Comparison of ENCODE assay signal across 11 cellular contexts in the genomic region with DNA sequence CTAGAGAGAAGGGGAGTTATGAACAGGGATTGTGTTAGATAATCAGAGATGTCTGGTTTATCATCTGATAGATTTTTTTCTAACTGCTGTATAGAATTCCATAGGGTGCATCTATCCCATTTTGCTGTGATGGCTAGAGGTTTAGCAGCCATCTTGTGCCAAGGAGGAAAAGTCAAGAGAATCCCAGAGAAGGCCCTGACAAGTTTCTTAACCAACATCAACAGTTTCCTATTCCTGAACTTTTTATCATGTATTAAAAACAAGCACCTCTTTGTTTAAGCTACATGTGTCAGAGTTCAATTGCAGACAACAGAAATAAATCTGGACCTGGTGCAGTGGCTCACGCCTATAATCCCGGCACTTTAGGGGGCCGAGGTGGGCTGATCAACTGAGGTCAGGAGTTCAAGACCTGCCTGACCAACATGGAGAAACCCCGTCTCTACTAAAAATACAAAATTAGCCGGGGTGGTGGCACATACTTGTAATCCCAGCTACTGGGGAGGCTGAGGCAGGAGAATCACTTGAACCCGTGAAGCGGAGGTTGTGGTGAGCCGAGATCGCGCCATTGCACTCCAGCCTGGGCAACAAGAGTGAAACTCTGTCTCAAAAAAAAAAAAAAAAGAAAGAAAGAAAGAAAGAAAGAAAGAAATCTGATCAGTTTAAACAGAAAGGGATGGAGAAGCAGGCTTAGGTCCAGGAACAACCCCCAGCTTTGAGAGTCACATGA. TPM values are rescaled to one million over a fixed set of nuclear protein-coding genes. Genes with fewer than 3 reads are reported as not detected.
DNase-seq lines count a peak whose midpoint lies in the region; FAIRE-seq and TF ChIP-seq lines count a peak whose summit lies in the region.
"Not testable (repeated sequence)": the region's sequence is repeated elsewhere in the genome, so short reads cannot be mapped to it uniquely, and the experiment has no call there.
"Had no signal": no experiment of that assay in that cellular context is flagged by ENCODE, and none has a peak within 500 bp of the region (broad histone marks: within the 10 kb centered on the region; RNA-seq: fewer than 3 reads in every experiment).

No MANE protein-coding gene starts in this region.

- not testable (repeated sequence) for H3K9me3 ChIP-seq in DOHH2 (ENCODE audit: control insufficient read depth, insufficient read depth, low read length); astrocyte (ENCODE audit: insufficient read depth, low read depth, low read length); left ventricle myocardium inferior (replicated peaks); osteoblast (ENCODE audit: low read depth, low read length)
- H3K9me3 ChIP-seq in WERI-Rb-1 (ENCODE audit: severe bottlenecking) = peaks cover 11% of the 10 kb centered on the region

- H3K4me1 ChIP-seq in DOHH2 (ENCODE audit: control insufficient read depth, low read length) = peaks cover 12% of the 10 kb centered on the region
- peaks cover 13% of the 10 kb centered on the region for H3K4me1 ChIP-seq in astrocyte (ENCODE audit: insufficient read depth, low read length)
- H3K4me1 ChIP-seq in left ventricle myocardium inferior = peaks cover 17% of the 10 kb centered on the region
- H3K4me1 ChIP-seq in osteoblast (ENCODE audit: insufficient read depth, low read length) = peaks cover 14% of the 10 kb centered on the region

- FAIRE-seq in astrocyte (lab: Jason Lieb, UNC) = not testable (repeated sequence)

- peaks cover 13% of the 10 kb centered on the region for H3K27me3 Mint-ChIP-seq in astrocyte (ENCODE audit: low read depth, unreplicated experiment)
- H3K27me3 Mint-ChIP-seq in type B pancreatic cell = not testable (repeated sequence)

- not testable (repeated sequence) for H3K27ac Mint-ChIP-seq in astrocyte (ENCODE audit: unreplicated experiment); type B pancreatic cell

- not testable (repeated sequence) for H3F3A ChIP-seq in DOHH2 (ENCODE audit: control insufficient read depth, insufficient read depth)

- H3K4me2 ChIP-seq in DOHH2 (ENCODE audit: low read length) (peak overlapping the region; percentile 81), astrocyte (ENCODE audit: low read length) (peak overlapping the region; percentile 68), osteoblast (ENCODE audit: insufficient read depth, low read length) (peak overlapping the region; percentile 61)

- DNase-seq in WERI-Rb-1; astrocyte (ENCODE audit: low read depth); left ventricle myocardium inferior; osteoblast (ENCODE audit: insufficient read length, low spot score, missing footprints); type B pancreatic cell (ENCODE audit: extremely low spot score, unreplicated experiment): not testable (repeated sequence)

- not testable (repeated sequence) for H3K27ac ChIP-seq in DOHH2 (ENCODE audit: low read depth, low read length)
- H3K27ac ChIP-seq in WERI-Rb-1 (peak overlapping the region; percentile 42), astrocyte (ENCODE audit: low read depth, low read length) (peak overlapping the region; percentile 4), left ventricle myocardium inferior (replicated peaks) (peak overlapping the region; percentile 72), osteoblast (ENCODE audit: low read depth, low read length) (peak overlapping the region; percentile 18)

- not testable (repeated sequence) for H3K36me3 ChIP-seq in DOHH2 (ENCODE audit: control insufficient read depth, low read length); WERI-Rb-1; astrocyte (ENCODE audit: insufficient read depth, low read length); left ventricle myocardium inferior; osteoblast (ENCODE audit: insufficient read depth, low read length)

- peak overlapping the region; percentile 2 for H2AFZ ChIP-seq in astrocyte (ENCODE audit: low read depth, low read length)
- H2AFZ ChIP-seq in osteoblast (ENCODE audit: low read length) = not testable (repeated sequence)

- not testable (repeated sequence) for H3K4me1 Mint-ChIP-seq in astrocyte (ENCODE audit: low read depth, unreplicated experiment)
- peaks cover 12% of the 10 kb centered on the region for H3K4me1 Mint-ChIP-seq in type B pancreatic cell (ENCODE audit: unreplicated experiment)

- not testable (repeated sequence) for H3K9ac ChIP-seq in astrocyte (ENCODE audit: low read length)

- H3K36me3 Mint-ChIP-seq in astrocyte (ENCODE audit: low read depth, unreplicated experiment); type B pancreatic cell: not testable (repeated sequence)

- peak overlapping the region; percentile 65 for H3K4me3 ChIP-seq in DOHH2 (ENCODE audit: low read length)
- H3K4me3 ChIP-seq in WERI-Rb-1 (ENCODE audit: low read depth, low read length); astrocyte (ENCODE audit: insufficient read depth, low read depth, low read length); left ventricle myocardium inferior: not testable (repeated sequence)
- H3K4me3 ChIP-seq in osteoblast (ENCODE audit: insufficient read depth, low read length) = peak overlapping the region; percentile 35

- not testable (repeated sequence) for H3K9me3 Mint-ChIP-seq in astrocyte (ENCODE audit: unreplicated experiment); type B pancreatic cell

- H4K20me1 ChIP-seq in DOHH2 (ENCODE audit: control insufficient read depth, insufficient read depth, low read depth, low read length); astrocyte (ENCODE audit: insufficient read depth, low read length); osteoblast (ENCODE audit: insufficient read depth, low read length): not testable (repeated sequence)

- TF ChIP-seq CTCF in DOHH2 (IDR thresholded peaks at IDR 0.05; ENCODE audit: low read depth, low read length, poor library complexity, severe bottlenecking); WERI-Rb-1 (IDR thresholded peaks at IDR 0.05; ENCODE audit: low read depth, low read length); astrocyte (IDR thresholded peaks at IDR 0.05; ENCODE audit: insufficient read depth, low read depth, low read length); left ventricle myocardium inferior (IDR thresholded peaks at IDR 0.05; ENCODE audit: borderline replicate concordance); osteoblast (IDR thresholded peaks at IDR 0.05; ENCODE audit: extremely low read depth, low read depth, low read length); type B pancreatic cell (conservative IDR thresholded peaks at IDR 0.05): not testable (repeated sequence)

- not testable (repeated sequence) for H3K4me3 Mint-ChIP-seq in astrocyte (ENCODE audit: unreplicated experiment)
- H3K4me3 Mint-ChIP-seq in type B pancreatic cell = peak overlapping the region; percentile 41

- H3K79me2 ChIP-seq in DOHH2 (ENCODE audit: control insufficient read depth, low read length); astrocyte (ENCODE audit: insufficient read depth, low read length); osteoblast (ENCODE audit: insufficient read depth, low read length): not testable (repeated sequence)

- not testable (repeated sequence) for H3K9me2 ChIP-seq in DOHH2 (replicated peaks; ENCODE audit: control insufficient read depth, low read length)

- not testable (repeated sequence) for H3K27me3 ChIP-seq in DOHH2 (ENCODE audit: control insufficient read depth, low read length); WERI-Rb-1 (ENCODE audit: insufficient read depth, low read depth, severe bottlenecking); astrocyte (ENCODE audit: insufficient read depth, low read length); osteoblast (ENCODE audit: insufficient read depth, low read length)
- peaks cover 21% of the 10 kb centered on the region for H3K27me3 ChIP-seq in left ventricle myocardium inferior (ENCODE audit: low read depth)

- intact Hi-C loops in left ventricle myocardium inferior (cut with micrococcal nuclease) = not testable (repeated sequence)

RNA-seq across cellular contexts. Expression of gene ANKRD33, which starts 2.4 kb away (rescaled TPM):
- total RNA-seq in astrocyte (not detected in 2 replicates), left ventricle myocardium inferior (not detected), osteoblast (not detected in 2 replicates), type B pancreatic cell (ENCODE audit: low replicate concordance) (0.51 and 0.62 TPM in 2 replicates)
- total RNA-seq: Daoy, lower leg skin, occipital lobe, urinary bladder had no signal

RNA-seq across cellular contexts. Expression of gene ACVRL1, which starts 21.8 kb away (rescaled TPM):
- 0.95 and 1.3 TPM in 2 replicates for total RNA-seq in astrocyte
- total RNA-seq in left ventricle myocardium inferior = 36.9 TPM
- 9.8 and 11.5 TPM in 2 replicates for total RNA-seq in osteoblast
- 0.46 and 0.95 TPM in 2 replicates for total RNA-seq in type B pancreatic cell (ENCODE audit: low replicate concordance)
- total RNA-seq: H9 had no signal

RNA-seq across cellular contexts. Expression of gene FIGNL2, which starts 36.9 kb away (rescaled TPM):
- total RNA-seq in astrocyte = 5.0 and 6.7 TPM in 2 replicates
- 0.30 TPM for total RNA-seq in left ventricle myocardium inferior
- total RNA-seq in osteoblast = 0.29 and 0.36 TPM in 2 replicates
- total RNA-seq in type B pancreatic cell (ENCODE audit: low replicate concordance) = 5.7 and 17.8 TPM in 2 replicates
- total RNA-seq: Daoy had no signal
